8 cellular contexts compared by ENCODE assay signal in the genomic region with DNA sequence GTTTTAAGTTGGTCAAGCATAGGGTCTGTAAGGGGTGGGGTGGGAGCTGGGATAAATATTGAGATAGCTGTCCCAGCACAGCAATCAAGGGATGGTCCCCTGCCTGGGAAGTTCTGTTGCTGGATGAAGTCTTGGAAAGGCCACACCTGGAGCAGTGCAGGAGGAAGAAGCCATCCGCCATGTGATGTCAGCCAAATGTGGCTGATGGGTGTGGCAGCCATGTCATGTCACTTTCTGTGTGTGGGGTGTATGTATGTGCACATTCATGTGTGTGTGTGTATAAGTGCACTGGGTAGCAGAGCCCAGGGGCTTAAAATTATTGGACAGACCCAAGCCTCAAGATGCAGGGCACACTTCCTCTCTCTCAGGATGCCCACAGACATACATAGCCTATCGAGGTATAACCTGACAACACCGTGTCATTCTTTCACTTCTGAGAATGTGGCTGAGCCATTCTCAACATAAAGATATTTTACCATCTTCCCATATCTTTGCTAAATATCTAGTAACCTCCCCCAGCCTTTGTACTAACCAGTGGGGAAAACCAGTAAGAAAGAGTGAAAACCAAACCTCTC. TPM values are rescaled to one million over a fixed set of nuclear protein-coding genes. Genes with fewer than 3 reads are reported as not detected.
A peak's percentile ranks its signal among the peaks of the same experiment; 100 is the strongest.
DNase-seq lines count a peak whose midpoint lies in the region; ATAC-seq, FAIRE-seq and TF ChIP-seq lines count a peak whose summit lies in the region.

No MANE protein-coding gene starts in this region.

- H3K4me3 ChIP-seq in lower lobe of right lung: no peak overlapping the region

- peaks cover 53% of the 10 kb centered on the region for H3K4me1 ChIP-seq in lower lobe of right lung

- DNase-seq in lower lobe of right lung (no peak), NCI-H446 (lab: John Stamatoyannopoulos, UW) (no peak), H54 (ENCODE audit: insufficient read length, low spot score) (no peak)
- no peak for DNase-seq in stimulated activated CD4-positive, alpha-beta T cell treated with anti-CD3 and anti-CD28 coated beads, Interleukin-2, amount 100 ng/mL, for 48 hours
- DNase-seq in effector CD8-positive, alpha-beta T cell (lab: John Stamatoyannopoulos, UW): no peak

- H3K27me3 ChIP-seq in lower lobe of right lung (ENCODE audit: low read depth): no peaks in the 10 kb centered on the region

- H3K36me3 ChIP-seq in lower lobe of right lung: peaks cover 83% of the 10 kb centered on the region

- intact Hi-C loops in lower lobe of right lung (cut with DNase I): no loop called here

- FAIRE-seq in H54 (lab: Jason Lieb, UNC): no peak

- H3K9me3 ChIP-seq in lower lobe of right lung: no peaks in the 10 kb centered on the region

- ATAC-seq in GM18511 (IDR thresholded peaks at IDR 0.05; ENCODE audit: unreplicated experiment): peak; percentile 58
- peak; percentile 35 for ATAC-seq in GM21515 (IDR thresholded peaks at IDR 0.05; ENCODE audit: unreplicated experiment)
- peak; percentile 31 for ATAC-seq in HG03571 (IDR thresholded peaks at IDR 0.05; ENCODE audit: unreplicated experiment)
- ATAC-seq in lower lobe of right lung: peak in 1 of 2 donors; percentile 35

- TF ChIP-seq POLR2A in H54 (IDR thresholded peaks at IDR 0.05; ENCODE audit: low read depth, low read length): no peak

- TF ChIP-seq CTCF in lower lobe of right lung (IDR thresholded peaks at IDR 0.05): no peak

- peak overlapping the region; percentile 69 for H3K27ac ChIP-seq in lower lobe of right lung

RNA-seq across cellular contexts. Expression of gene TNFSF10, which starts 11.4 kb away (rescaled TPM):
- total RNA-seq in lower lobe of right lung: 168 TPM
